ENCODE assay signal across 21 cellular contexts in the genomic region with DNA sequence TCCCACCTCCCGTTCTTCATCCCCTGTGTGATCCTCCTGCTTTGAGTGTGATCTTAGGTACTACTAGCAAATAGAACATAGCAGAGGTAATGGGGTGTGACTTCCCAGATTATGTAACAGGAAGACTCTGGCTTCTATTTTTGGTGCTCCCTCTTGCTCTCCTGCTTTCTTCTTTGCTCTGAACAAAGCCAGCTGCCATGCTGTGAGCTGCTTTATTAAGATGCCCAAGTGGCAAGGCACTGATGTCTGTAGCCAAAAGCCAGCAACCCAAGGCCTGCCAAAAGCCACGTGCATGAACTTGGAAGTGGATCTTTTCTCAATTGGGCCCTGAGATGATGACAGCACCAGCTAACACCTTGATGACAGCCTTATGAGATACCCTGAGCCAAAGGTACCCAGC. TPM values are rescaled to one million over a fixed set of nuclear protein-coding genes. Genes with fewer than 3 reads are reported as not detected.
"Had no signal": no experiment of that assay in that cellular context is flagged by ENCODE, and none has a peak within 500 bp of the region (broad histone marks: within the 10 kb centered on the region; RNA-seq: fewer than 3 reads in every experiment).

No MANE protein-coding gene starts in this region.

- H3K27ac ChIP-seq: pancreas, thyroid gland, WERI-Rb-1 had no signal

- H3K4me3 ChIP-seq: dorsolateral prefrontal cortex, pancreas, smooth muscle cell, thyroid gland had no signal

- H3K9me3 ChIP-seq: pancreas, thyroid gland had no signal

- H3K36me3 Mint-ChIP-seq: activated naive CD8-positive, alpha-beta T cell; brain; stimulated activated effector memory CD8-positive, alpha-beta T cell treated with anti-CD3 and anti-CD28 coated beads, Interleukin-12 subunit alpha, Interleukin-12 subunit beta, amount 100 ng/mL, for 72 hours; T-cell had no signal

- H3K27ac Mint-ChIP-seq: activated CD4-positive, alpha-beta memory T cell treated with anti-CD3 and anti-CD28 coated beads, Interleukin-2, amount 10 ng/mL, durations not matched to agents 7 days and 5 days; activated CD4-positive, alpha-beta T cell treated with anti-CD3 and anti-CD28 coated beads for 36 hours; activated naive CD8-positive, alpha-beta T cell; immature natural killer cell; memory B cell; stimulated activated effector memory CD8-positive, alpha-beta T cell treated with anti-CD3 and anti-CD28 coated beads, Interleukin-12 subunit alpha, Interleukin-12 subunit beta, amount 100 ng/mL, for 72 hours; T-cell had no signal

- H3K36me3 ChIP-seq: pancreas, thyroid gland, WERI-Rb-1 had no signal

- H3K4me3 Mint-ChIP-seq: activated CD4-positive, alpha-beta memory T cell treated with anti-CD3 and anti-CD28 coated beads, Interleukin-2, amount 10 ng/mL, durations not matched to agents 7 days and 5 days; activated CD4-positive, alpha-beta T cell treated with anti-CD3 and anti-CD28 coated beads for 36 hours; activated naive CD8-positive, alpha-beta T cell; brain; immature natural killer cell; memory B cell; neural crest cell; stimulated activated effector memory CD8-positive, alpha-beta T cell treated with anti-CD3 and anti-CD28 coated beads, Interleukin-12 subunit alpha, Interleukin-12 subunit beta, amount 100 ng/mL, for 72 hours; T-cell had no signal

- H3K4me1 Mint-ChIP-seq: activated CD4-positive, alpha-beta memory T cell treated with anti-CD3 and anti-CD28 coated beads, Interleukin-2, amount 10 ng/mL, durations not matched to agents 7 days and 5 days; activated CD4-positive, alpha-beta T cell treated with anti-CD3 and anti-CD28 coated beads for 36 hours; brain; immature natural killer cell; neural crest cell; stimulated activated effector memory CD8-positive, alpha-beta T cell treated with anti-CD3 and anti-CD28 coated beads, Interleukin-12 subunit alpha, Interleukin-12 subunit beta, amount 100 ng/mL, for 72 hours; T-cell had no signal

- H3K4me1 ChIP-seq: pancreas, thyroid gland had no signal

- H3K4me2 ChIP-seq: smooth muscle cell had no signal

- DNase-seq: activated CD4-positive, alpha-beta memory T cell treated with anti-CD3 and anti-CD28 coated beads, Interleukin-2, amount 10 ng/mL, durations not matched to agents 7 days and 5 days; activated CD4-positive, alpha-beta T cell treated with anti-CD3 and anti-CD28 coated beads for 36 hours; activated gamma-delta T cell; activated T-cell treated with anti-CD3 and anti-CD28 coated beads, Interleukin-2, amount 50 U/mL, for 48 hours; immature natural killer cell; left colon; pancreas; T-cell; T1000; thyroid gland; WERI-Rb-1 had no signal

- H3K9me3 Mint-ChIP-seq: activated CD4-positive, alpha-beta memory T cell treated with anti-CD3 and anti-CD28 coated beads, Interleukin-2, amount 10 ng/mL, durations not matched to agents 7 days and 5 days; immature natural killer cell; stimulated activated effector memory CD8-positive, alpha-beta T cell treated with anti-CD3 and anti-CD28 coated beads, Interleukin-12 subunit alpha, Interleukin-12 subunit beta, amount 100 ng/mL, for 72 hours; T-cell had no signal

- H3K27me3 ChIP-seq: dorsolateral prefrontal cortex, pancreas, thyroid gland had no signal

RNA-seq across cellular contexts. Expression of gene MFAP5, which starts 5.8 kb away (rescaled TPM):
- total RNA-seq: activated CD4-positive, alpha-beta memory T cell treated with anti-CD3 and anti-CD28 coated beads, Interleukin-2, amount 10 ng/mL, durations not matched to agents 7 days and 5 days; activated CD4-positive, alpha-beta T cell treated with anti-CD3 and anti-CD28 coated beads for 36 hours; glomerular endothelial cell; neural crest cell; T-cell had no signal
- polyA plus RNA-seq: immature natural killer cell had no signal

RNA-seq across cellular contexts. Expression of gene AICDA, which starts 55.8 kb away (rescaled TPM):
- total RNA-seq: activated CD4-positive, alpha-beta memory T cell treated with anti-CD3 and anti-CD28 coated beads, Interleukin-2, amount 10 ng/mL, durations not matched to agents 7 days and 5 days; activated CD4-positive, alpha-beta T cell treated with anti-CD3 and anti-CD28 coated beads for 36 hours; chondrocyte; dorsolateral prefrontal cortex; esophagus mucosa; glomerular endothelial cell; left colon; neural crest cell; pancreas; smooth muscle cell; thyroid gland had no signal
- polyA plus RNA-seq: immature natural killer cell, pancreas, smooth muscle cell had no signal
